ENCODE assay signal across 19 cellular contexts in genomic region chr18:49073431-49073830, GRCh38.
"Had no signal": no experiment of that assay in that cellular context is flagged by ENCODE, and none has a peak within 500 bp of the region (broad histone marks: within the 10 kb centered on the region; RNA-seq: fewer than 3 reads in every experiment).

No MANE protein-coding gene starts in this region.

- H3K4me3 Mint-ChIP-seq: natural killer cell; stimulated activated naive B cell treated with anti-CD40 and anti-IgM and Interleukin-4, amounts not matched to agents 10 μg/mL and 1 μg/mL and 100 μg/mL, for 72 hours; T-cell had no signal

- H3K36me3 Mint-ChIP-seq: natural killer cell had no signal

- H3K4me1 Mint-ChIP-seq: stimulated activated naive B cell treated with anti-CD40 and anti-IgM and Interleukin-4, amounts not matched to agents 10 μg/mL and 1 μg/mL and 100 μg/mL, for 72 hours; T-cell had no signal

- H3K27me3 Mint-ChIP-seq: stimulated activated naive B cell treated with anti-CD40 and anti-IgM and Interleukin-4, amounts not matched to agents 10 μg/mL and 1 μg/mL and 100 μg/mL, for 72 hours; T-cell had no signal

- H3K9ac ChIP-seq: SK-N-SH had no signal

- ATAC-seq: esophagus mucosa; gastrocnemius medialis; natural killer cell; stimulated activated naive B cell treated with anti-CD40 and anti-IgM and Interleukin-4, amounts not matched to agents 10 μg/mL and 1 μg/mL and 100 μg/mL, for 72 hours; T-cell had no signal

- DNase-seq: activated CD4-positive, alpha-beta T cell treated with anti-CD3 and anti-CD28 coated beads, Interleukin-2, amount 50 U/mL, for 1 hour; activated naive CD4-positive, alpha-beta T cell treated with anti-CD3 and anti-CD28 coated beads, Interleukin-2, amount 50 U/mL, for 16 hours; caudate nucleus; colonic mucosa; gastrocnemius medialis; islet precursor cell; mammary epithelial cell; natural killer cell; posterior cingulate gyrus; retina; SK-N-SH; stimulated activated CD4-positive, alpha-beta T cell treated with anti-CD3 and anti-CD28 coated beads, Interleukin-15, amount 100 ng/mL, for 24 hours; stimulated activated CD4-positive, alpha-beta T cell treated with anti-CD3 and anti-CD28 coated beads, Interleukin-4, amount 100 ng/mL, for 1 hour; stimulated activated naive B cell treated with anti-CD40 and anti-IgM and Interleukin-4, amounts not matched to agents 10 μg/mL and 1 μg/mL and 100 μg/mL, for 72 hours; T-cell; T-helper 9 cell; upper lobe of left lung had no signal

- H3K27ac Mint-ChIP-seq: natural killer cell; stimulated activated naive B cell treated with anti-CD40 and anti-IgM and Interleukin-4, amounts not matched to agents 10 μg/mL and 1 μg/mL and 100 μg/mL, for 72 hours; T-cell had no signal

- H3K9me3 Mint-ChIP-seq: natural killer cell; stimulated activated naive B cell treated with anti-CD40 and anti-IgM and Interleukin-4, amounts not matched to agents 10 μg/mL and 1 μg/mL and 100 μg/mL, for 72 hours; T-cell had no signal

- H3K4me3 ChIP-seq: colonic mucosa, gastrocnemius medialis, upper lobe of left lung had no signal

- H3K27me3 ChIP-seq: colonic mucosa, gastrocnemius medialis, neutrophil, upper lobe of left lung had no signal

- H3K4me1 ChIP-seq: colonic mucosa, gastrocnemius medialis had no signal

- H3K4me2 ChIP-seq: SK-N-SH had no signal

- H3K36me3 ChIP-seq: colonic mucosa, gastrocnemius medialis, upper lobe of left lung had no signal

- H3K27ac ChIP-seq: colonic mucosa, gastrocnemius medialis, neutrophil had no signal

- H3K9me3 ChIP-seq: colonic mucosa, gastrocnemius medialis, neutrophil, SK-N-SH, upper lobe of left lung had no signal
